ENCODE assay signal across 18 cellular contexts in the genomic region with DNA sequence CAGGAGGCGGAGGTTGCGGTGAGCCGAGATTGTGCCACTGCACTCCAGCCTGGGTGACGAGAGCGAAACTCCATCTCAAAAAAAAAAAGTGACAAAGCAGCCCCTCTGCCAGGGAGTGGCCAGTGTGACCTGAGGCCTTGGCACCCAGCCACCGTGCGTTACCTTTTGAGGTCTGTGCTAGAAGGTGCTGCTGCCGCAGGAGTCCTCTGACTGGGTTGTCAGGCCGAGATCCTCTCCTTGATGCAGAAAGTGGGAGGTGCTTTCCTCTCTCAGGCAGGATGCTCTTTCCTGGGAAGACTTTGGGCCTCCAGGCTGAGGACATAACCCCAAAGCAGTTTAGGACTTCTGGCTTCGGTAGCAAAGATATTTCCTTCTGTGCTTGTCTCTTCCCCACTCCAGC.
DNase-seq lines count a peak whose midpoint lies in the region; ATAC-seq and TF ChIP-seq lines count a peak whose summit lies in the region.
"Had no signal": no experiment of that assay in that cellular context is flagged by ENCODE, and none has a peak within 500 bp of the region (broad histone marks: within the 10 kb centered on the region; RNA-seq: fewer than 3 reads in every experiment).

No MANE protein-coding gene starts in this region.

- no peaks in the 10 kb centered on the region for H3K27me3 ChIP-seq in GM23338 (ENCODE audit: insufficient read depth)
- H3K27me3 ChIP-seq: gastrocnemius medialis had no signal

- no peak overlapping the region for H3K4me2 ChIP-seq in GM23338

- no peaks in the 10 kb centered on the region for H3K36me3 ChIP-seq in GM23338 (ENCODE audit: insufficient read depth)
- H3K36me3 ChIP-seq: gastrocnemius medialis, HAP-1, prostate gland had no signal

- no peak for ATAC-seq in GM23338
- ATAC-seq in GM18502 (IDR thresholded peaks at IDR 0.05; ENCODE audit: poor library complexity, unreplicated experiment) = no peak
- ATAC-seq: gastrocnemius medialis had no signal

- no peak overlapping the region for H2AFZ ChIP-seq in GM23338

- H4K20me1 ChIP-seq in GM23338 (replicated peaks; ENCODE audit: insufficient read depth) = no peaks in the 10 kb centered on the region

- H3K4me1 Mint-ChIP-seq in GM23338 (peaks cover 18% of the 10 kb centered on the region), brain (peaks cover 61% of the 10 kb centered on the region), nephron (peaks cover 51% of the 10 kb centered on the region)
- H3K4me1 Mint-ChIP-seq: activated CD4-positive, alpha-beta T cell treated with anti-CD3 and anti-CD28 coated beads, Interleukin-2, amount 10 ng/mL, durations not matched to agents 24 days and 14 days; CD14-positive monocyte had no signal

- H3K4me3 Mint-ChIP-seq in GM23338 (no peak overlapping the region), brain (peak overlapping the region in 1 of 5 experiments; percentile 75), nephron (no peak overlapping the region)
- H3K4me3 Mint-ChIP-seq: activated CD4-positive, alpha-beta T cell treated with anti-CD3 and anti-CD28 coated beads, Interleukin-2, amount 10 ng/mL, durations not matched to agents 24 days and 14 days; CD14-positive monocyte; T-helper 1 cell treated with Interleukin-12 subunit alpha and Interleukin-12 subunit beta and Interleukin-4 antibody, amounts not matched to agents 30 μg/mL and 1 μg/mL, for 36 hours had no signal

- peak; percentile 50 for DNase-seq in DMS79 (lab: John Stamatoyannopoulos, UW)
- no peak for DNase-seq in GM23338 (ENCODE audit: low spot score)
- DNase-seq in activated CD4-positive, CD25-positive, alpha-beta regulatory T cell (lab: John Stamatoyannopoulos, UW) = no peak
- DNase-seq in NCI-H82 treated with DMSO at 0.1 percent for 48 hours (lab: John Stamatoyannopoulos, UW; ENCODE audit: unreplicated experiment) = no peak
- DNase-seq: activated CD4-positive, alpha-beta T cell treated with anti-CD3 and anti-CD28 coated beads, Interleukin-2, amount 10 ng/mL, durations not matched to agents 24 days and 14 days; activated naive CD4-positive, alpha-beta T cell; activated T-cell treated with anti-CD3 and anti-CD28 coated beads, Interleukin-2, amount 50 U/mL, for 48 hours; gastrocnemius medialis; Karpas-422; NCI-H524 treated with DMSO at 0.1 percent for 48 hours; RPMI8226 had no signal

- no peak overlapping the region for H3K4me3 ChIP-seq in GM23338
- H3K4me3 ChIP-seq: gastrocnemius medialis, HAP-1, prostate gland had no signal

- no peak overlapping the region for H3K27ac ChIP-seq in GM23338 (ENCODE audit: low read depth)
- H3K27ac ChIP-seq: prostate gland had no signal

- H3K27ac Mint-ChIP-seq in GM23338 (0 out of 2 replicates have a peak overlapping the region, but pooled peaks have one; percentile 19), brain (peak overlapping the region in 3 of 5 experiments; percentile 28 to 95 (median 33)), nephron (peak overlapping the region in 2 of 3 experiments; percentile 38 to 65)
- H3K27ac Mint-ChIP-seq: activated CD4-positive, alpha-beta T cell treated with anti-CD3 and anti-CD28 coated beads, Interleukin-2, amount 10 ng/mL, durations not matched to agents 24 days and 14 days; T-helper 1 cell treated with Interleukin-12 subunit alpha and Interleukin-12 subunit beta and Interleukin-4 antibody, amounts not matched to agents 30 μg/mL and 1 μg/mL, for 36 hours had no signal

- 0 out of 2 replicates have a peak, but pooled peaks cover 4% of the 10 kb centered on the region for H3F3A ChIP-seq in GM23338 (replicated peaks; ENCODE audit: low read depth)

- no peaks in the 10 kb centered on the region; the same call in 2 of the 3 replicates for H3K36me3 Mint-ChIP-seq in GM23338 (ENCODE audit: low read depth)
- H3K36me3 Mint-ChIP-seq in brain = no peaks in the 10 kb centered on the region
- no peaks in the 10 kb centered on the region for H3K36me3 Mint-ChIP-seq in nephron (ENCODE audit: low read depth)
- H3K36me3 Mint-ChIP-seq: CD14-positive monocyte had no signal

- no peaks in the 10 kb centered on the region for H3K79me2 ChIP-seq in GM23338 (replicated peaks; ENCODE audit: insufficient read depth)

- H3K4me1 ChIP-seq in GM23338 (ENCODE audit: insufficient read depth) = no peaks in the 10 kb centered on the region
- H3K4me1 ChIP-seq: gastrocnemius medialis, HAP-1, prostate gland had no signal

- H3K9me3 Mint-ChIP-seq in GM23338 (peaks cover 5% of the 10 kb centered on the region; the same call in 2 of the 3 replicates), brain (peaks cover 0 to 10% (median 0%) of the 10 kb centered on the region in 5 experiments), nephron (peaks cover 4% of the 10 kb centered on the region)

- H3K27me3 Mint-ChIP-seq in GM23338 (ENCODE audit: insufficient read depth, low read depth, poor library complexity) = peaks cover 3% of the 10 kb centered on the region
- H3K27me3 Mint-ChIP-seq in brain = peaks cover 10% of the 10 kb centered on the region
- peaks cover 26% of the 10 kb centered on the region for H3K27me3 Mint-ChIP-seq in nephron (ENCODE audit: low read depth)
- H3K27me3 Mint-ChIP-seq: activated CD4-positive, alpha-beta T cell treated with anti-CD3 and anti-CD28 coated beads, Interleukin-2, amount 10 ng/mL, durations not matched to agents 24 days and 14 days had no signal

- H3K9me2 ChIP-seq in GM23338 (ENCODE audit: insufficient read depth) = no peaks in the 10 kb centered on the region

- TF ChIP-seq CTCF in GM23338 (conservative IDR thresholded peaks at IDR 0.05; ENCODE audit: low read depth in 2 of 2) (no peak), brain (conservative IDR thresholded peaks at IDR 0.05) (no peak), nephron (IDR thresholded peaks at IDR 0.05; ENCODE audit: unreplicated experiment in 3 of 3) (no peak)

TF ChIP-seq in GM23338, 12 proteins besides CTCF, POLR2A, EP300 and RAD21 (continues in another document):
- TF ChIP-seq ZNF114 (CRISPR knock-in tag; IDR thresholded peaks at IDR 0.05) (no peak), STAT1 (IDR thresholded peaks at IDR 0.05; ENCODE audit: unreplicated experiment) (no peak), REST (IDR thresholded peaks at IDR 0.05; ENCODE audit: unreplicated experiment) (no peak), ZNF331 (CRISPR knock-in tag; IDR thresholded peaks at IDR 0.05; ENCODE audit: low read depth) (no peak), CREB1 (CRISPR knock-in tag; IDR thresholded peaks at IDR 0.05; ENCODE audit: low read depth) (no peak)
